16 cellular contexts compared by ENCODE assay signal in genomic region chr19:17049711-17050280, GRCh38. TPM values are rescaled to one million over a fixed set of nuclear protein-coding genes. Genes with fewer than 3 reads are reported as not detected.
A peak's percentile ranks its signal among the peaks of the same experiment; 100 is the strongest.
DNase-seq lines count a peak whose midpoint lies in the region; ATAC-seq and TF ChIP-seq lines count a peak whose summit lies in the region.
"Had no signal": no experiment of that assay in that cellular context is flagged by ENCODE, and none has a peak within 500 bp of the region (broad histone marks: within the 10 kb centered on the region; RNA-seq: fewer than 3 reads in every experiment).

No MANE protein-coding gene starts in this region.

- H3K27ac ChIP-seq in VCaP: peak overlapping the region; percentile 56
- H3K27ac ChIP-seq: stomach had no signal

- H3K4me3 ChIP-seq in fibroblast of the aortic adventitia (ENCODE audit: low read depth, low read length) (no peak overlapping the region), skeletal muscle cell (ENCODE audit: low read depth, low read length) (no peak overlapping the region)
- H3K4me3 ChIP-seq: stomach had no signal

- intact Hi-C loops in cardiac septum (cut with DNase I): no loop called here
- intact Hi-C loops in left ventricle myocardium superior (cut with micrococcal nuclease): loop anchor here (5.0 kb wide), 1 partner anchor 277 kb away; no protein-coding TSS in a partner anchor

- TF ChIP-seq CTCF in VCaP (conservative IDR thresholded peaks at IDR 0.05): no peak
- TF ChIP-seq CTCF in fibroblast of the aortic adventitia (IDR thresholded peaks at IDR 0.05; ENCODE audit: insufficient read depth, low read length): no peak

- no peak for ATAC-seq in left ventricle myocardium superior
- ATAC-seq in HG02884 (IDR thresholded peaks at IDR 0.05; ENCODE audit: unreplicated experiment): no peak
- ATAC-seq: natural killer cell treated with Interleukin-12 subunit alpha and Interleukin-12 subunit beta and Interleukin-15 and Interleukin-18, amount 100 ng/mL, for 72 hours; Right ventricle myocardium inferior had no signal

- DNase-seq in GM03348 (ENCODE audit: low spot score) (peak; percentile 46), fibroblast of the aortic adventitia (ENCODE audit: low read depth) (peak; percentile 70), skeletal muscle cell (ENCODE audit: low read depth) (peak; percentile 28), cardiac septum (ENCODE audit: low spot score) (no peak), left ventricle myocardium superior (no peak)
- DNase-seq in activated CD8-positive, alpha-beta memory T cell treated with anti-CD3 and anti-CD28 coated beads, Interleukin-2, amount 50 U/mL, for 4 hours: no peak
- DNase-seq: activated naive CD4-positive, alpha-beta T cell treated with anti-CD3 and anti-CD28 coated beads, Interleukin-2, amount 10 ng/mL, durations not matched to agents 7 days and 5 days; CD4-positive, alpha-beta memory T cell; islet precursor cell; NCI-H1436; NCI-H524 treated with DMSO at 0.1 percent for 48 hours; stomach had no signal

RNA-seq across cellular contexts. Expression of gene CPAMD8, which starts 23.2 kb away (rescaled TPM):
- total RNA-seq in fibroblast of the aortic adventitia (ENCODE audit: low replicate concordance) (0.18 and 2.5 TPM in 2 replicates), cardiac septum (7.1 TPM), left ventricle myocardium superior (12.5 TPM)

RNA-seq across cellular contexts. Expression of gene HAUS8, which starts 25.5 kb away (rescaled TPM):
- 0.33 and 5.2 TPM in 2 replicates for total RNA-seq in fibroblast of the aortic adventitia (ENCODE audit: low replicate concordance)
- total RNA-seq in cardiac septum: 2.6 TPM
- total RNA-seq in left ventricle myocardium superior: 6.1 TPM

RNA-seq across cellular contexts. Expression of gene MYO9B, which starts 25.8 kb away (rescaled TPM):
- total RNA-seq in fibroblast of the aortic adventitia (ENCODE audit: low replicate concordance) (58.9 and 103 TPM in 2 replicates), cardiac septum (35.6 TPM), left ventricle myocardium superior (38.1 TPM)

Comparison
In these comparisons a context has a peak if more than half of its experiments do, and no peak if none do; other contexts are left out.
1. DNase-seq: peak in GM03348 (single experiment), fibroblast of the aortic adventitia (single experiment) and skeletal muscle cell (single experiment); none in cardiac septum (single experiment), left ventricle myocardium superior (single experiment) and activated CD8-positive, alpha-beta memory T cell treated with anti-CD3 and anti-CD28 coated beads, Interleukin-2, amount 50 U/mL, for 4 hours (single experiment).